In the genomic region with DNA sequence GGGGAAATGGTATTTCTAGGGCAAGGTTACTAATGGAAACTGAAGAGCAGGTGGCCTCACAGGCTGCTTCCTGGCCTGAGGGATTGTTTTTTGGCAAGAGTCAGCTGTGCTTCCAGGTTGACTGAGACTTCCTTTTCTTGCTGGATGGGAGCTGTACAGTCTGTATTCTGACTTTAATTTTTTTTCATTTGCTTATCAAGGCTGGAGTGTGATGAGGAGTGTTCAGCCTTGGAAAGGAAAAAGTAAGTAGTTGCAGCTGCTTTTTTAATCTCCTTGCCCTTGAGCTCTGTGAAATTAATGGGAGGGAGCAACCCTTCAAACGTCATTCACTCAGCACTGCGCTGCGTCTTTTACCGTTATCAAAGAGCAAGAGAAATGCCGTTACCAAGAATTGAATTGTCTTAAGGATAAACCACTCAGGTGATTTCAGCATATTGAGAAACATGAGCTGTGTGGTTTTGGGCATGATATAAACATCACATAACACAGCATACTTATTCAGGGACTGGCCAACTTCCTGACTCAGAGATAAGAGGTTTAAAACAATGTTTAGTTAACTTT, we compare ENCODE assay signal across 14 cellular contexts. TPM values are rescaled to one million over a fixed set of nuclear protein-coding genes. Genes with fewer than 3 reads are reported as not detected.
DNase-seq lines count a peak whose midpoint lies in the region; ATAC-seq and TF ChIP-seq lines count a peak whose summit lies in the region.
"Had no signal": no experiment of that assay in that cellular context is flagged by ENCODE, and none has a peak within 500 bp of the region (broad histone marks: within the 10 kb centered on the region; RNA-seq: fewer than 3 reads in every experiment).

No MANE protein-coding gene starts in this region.

- DNase-seq in NCI-H2107 treated with DMSO at 0.1 percent for 48 hours (lab: John Stamatoyannopoulos, UW; ENCODE audit: unreplicated experiment) (peak; percentile 41), NCI-H2107 (lab: John Stamatoyannopoulos, UW) (no peak), PC-3 (peak; percentile 27), dedifferentiated amniotic fluid mesenchymal stem cell (ENCODE audit: extremely low spot score) (peak; percentile 46), ovary (peak in 3 of 5 donors; percentile 41 to 58 (median 49)), A673 (ENCODE audit: low spot score) (no peak), OCI-LY7 (ENCODE audit: low spot score) (no peak), GM10266 (ENCODE audit: extremely low spot score) (no peak)
- DNase-seq: kidney glomerular epithelial cell, NCI-H1417, Peyer's patch had no signal

- no peak for TF ChIP-seq POLR2A in ovary (IDR thresholded peaks at IDR 0.05)

- H3K36me3 ChIP-seq in PC-3 (ENCODE audit: low read depth, low read length) (no peaks in the 10 kb centered on the region), ovary (no peaks in the 10 kb centered on the region), A673 (ENCODE audit: insufficient read depth, low read length, poor library complexity, severe bottlenecking) (peaks cover 4% of the 10 kb centered on the region), OCI-LY7 (ENCODE audit: insufficient read depth, low read length) (peaks cover 59% of the 10 kb centered on the region)

- H3K27ac ChIP-seq in PC-3 (ENCODE audit: low read length) (no peak overlapping the region), ovary (peak overlapping the region in 1 of 2 donors; percentile 77), A673 (ENCODE audit: low read depth, low read length, poor library complexity, severe bottlenecking) (no peak overlapping the region), OCI-LY7 (ENCODE audit: low read depth, low read length, poor library complexity, severe bottlenecking) (no peak overlapping the region)
- H3K27ac ChIP-seq: Peyer's patch had no signal

- no peaks in the 10 kb centered on the region for H4K20me1 ChIP-seq in PC-3 (ENCODE audit: low read length)
- no peaks in the 10 kb centered on the region for H4K20me1 ChIP-seq in OCI-LY7 (ENCODE audit: insufficient read depth, low read length)

- no peaks in the 10 kb centered on the region for H3K79me2 ChIP-seq in PC-3 (ENCODE audit: low read length)
- no peaks in the 10 kb centered on the region for H3K79me2 ChIP-seq in OCI-LY7 (ENCODE audit: insufficient read depth, low read depth, low read length)

- BruUV-seq in PC-3 (replicated peaks; lab: Mats Ljungman, UMichigan) (no TSS peak), A673 (replicated peaks; lab: Mats Ljungman, UMichigan) (no TSS peak), OCI-LY7 (replicated peaks; lab: Mats Ljungman, UMichigan) (no TSS peak)

- TF ChIP-seq EP300 in ovary (IDR thresholded peaks at IDR 0.05) = no peak

- no peak; the same call in 1 of the 2 replicates for ATAC-seq in PC-3
- ATAC-seq: esophagus mucosa, WTC11 had no signal

- intact Hi-C loops in PC-3 (cut with micrococcal nuclease) (no loop called here), ovary (cut with DNase I) (no loop called here), A673 (cut with micrococcal nuclease; ENCODE audit: unreplicated experiment) (no loop called here), OCI-LY7 (cut with micrococcal nuclease; ENCODE audit: unreplicated experiment) (no loop called here)

- TF ChIP-seq CTCF in PC-3 (conservative IDR thresholded peaks at IDR 0.05; ENCODE audit: low read depth, low read length) (no peak), ovary (IDR thresholded peaks at IDR 0.05) (no peak), A673 (conservative IDR thresholded peaks at IDR 0.05; ENCODE audit: low read depth, low read length) (no peak), OCI-LY7 (conservative IDR thresholded peaks at IDR 0.05; ENCODE audit: low read length) (no peak), GM10266 (IDR thresholded peaks at IDR 0.05; ENCODE audit: control insufficient read depth, insufficient read depth, low read depth, missing control alignments) (no peak)

- no peak overlapping the region for H2AFZ ChIP-seq in PC-3 (ENCODE audit: low read length)
- H2AFZ ChIP-seq in OCI-LY7 (ENCODE audit: low read length) = no peak overlapping the region

- CTCF ChIA-PET in PC-3 (lab: Charles Lee) (interaction anchor here (0.9 kb wide), 1 partner anchor 20 kb away, joined by 3 read pairs; no protein-coding TSS in a partner anchor), A673 (lab: Charles Lee) (no interaction called here), OCI-LY7 (lab: Charles Lee; ENCODE audit: unreplicated experiment) (no interaction called here)

- H3K9me3 ChIP-seq in PC-3 (ENCODE audit: low read length) (no peaks in the 10 kb centered on the region), ovary (no peaks in the 10 kb centered on the region), A673 (ENCODE audit: low read depth, low read length, poor library complexity, severe bottlenecking) (no peaks in the 10 kb centered on the region), OCI-LY7 (ENCODE audit: low read length) (no peaks in the 10 kb centered on the region)
- H3K9me3 ChIP-seq: Peyer's patch had no signal

- POLR2A ChIA-PET in PC-3 (lab: Charles Lee; ENCODE audit: unreplicated experiment) = no interaction called here
- POLR2A ChIA-PET in A673 (lab: Charles Lee; ENCODE audit: low non-redundant PET) = no interaction called here
- POLR2A ChIA-PET in OCI-LY7 (lab: Charles Lee) = interaction anchor here (0.6 kb wide), 1 partner anchor 37 kb away, joined by 4 read pairs; no protein-coding TSS in a partner anchor

- H3K4me1 ChIP-seq in PC-3 (ENCODE audit: insufficient read depth, low read length) = peaks cover 30% of the 10 kb centered on the region
- peaks cover 6% of the 10 kb centered on the region for H3K4me1 ChIP-seq in ovary (ENCODE audit: insufficient read depth)
- no peaks in the 10 kb centered on the region for H3K4me1 ChIP-seq in A673 (ENCODE audit: insufficient read depth, low read length, poor library complexity, severe bottlenecking)
- H3K4me1 ChIP-seq in OCI-LY7 (ENCODE audit: insufficient read depth, low read length, poor library complexity, severe bottlenecking) = no peaks in the 10 kb centered on the region
- H3K4me1 ChIP-seq: Peyer's patch had no signal

- H3K4me3 ChIP-seq in PC-3 (ENCODE audit: low read length) = no peak overlapping the region
- H3K4me3 ChIP-seq in ovary = no peak overlapping the region
- no peak overlapping the region for H3K4me3 ChIP-seq in A673 (ENCODE audit: low read depth, low read length, poor library complexity, severe bottlenecking)
- no peak overlapping the region for H3K4me3 ChIP-seq in OCI-LY7 (ENCODE audit: low read depth, low read length, poor library complexity, severe bottlenecking)
- H3K4me3 ChIP-seq: Peyer's patch had no signal

- H3K27me3 ChIP-seq in PC-3 (ENCODE audit: low read length) = no peaks in the 10 kb centered on the region
- no peaks in the 10 kb centered on the region for H3K27me3 ChIP-seq in ovary
- H3K27me3 ChIP-seq in A673 (replicated peaks; ENCODE audit: insufficient read depth, low read depth, low read length, poor library complexity) = no peaks in the 10 kb centered on the region
- H3K27me3 ChIP-seq: Peyer's patch had no signal

- H3F3A ChIP-seq in PC-3 (ENCODE audit: low read length, unreplicated experiment) = no peaks in the 10 kb centered on the region

- H3K9me2 ChIP-seq in PC-3 (replicated peaks; ENCODE audit: low read length) (no peaks in the 10 kb centered on the region), OCI-LY7 (ENCODE audit: insufficient read depth, low read length) (no peaks in the 10 kb centered on the region)

- 3 to 18% (median 7%) methylated on average over 5 of the region's 5 CpGs for WGBS in ovary, 3 donors

- H3K4me2 ChIP-seq in PC-3 (ENCODE audit: low read length) (no peak overlapping the region), OCI-LY7 (ENCODE audit: low read length) (no peak overlapping the region)

- H3K9ac ChIP-seq in PC-3 (ENCODE audit: low read length) = no peak overlapping the region

RNA-seq across cellular contexts. Expression of a gene that starts 47.6 kb away (rescaled TPM):
- total RNA-seq in PC-3 (2014; rRNA removed) = not detected in 2 replicates
- total RNA-seq in ovary = 1 to 10 TPM; 1.1 to 3.8 (median 2.2) TPM
- polyA plus RNA-seq in ovary = 1 to 10 TPM; 2.0 to 3.2 TPM
- not detected in 2 replicates for total RNA-seq in A673 (2021)
- total RNA-seq in OCI-LY7 (2014; rRNA removed; shearing (Covaris generic)) = not detected in 2 replicates
- 1.4 and 2.2 TPM in 2 replicates for total RNA-seq in OCI-LY7 (2022)
- total RNA-seq: pulmonary artery endothelial cell had no signal

Comparison
In these comparisons a context has a peak if more than half of its experiments do, and no peak if none do; other contexts are left out.
1. DNase-seq: peak in NCI-H2107 treated with DMSO at 0.1 percent for 48 hours (single experiment), PC-3 (single experiment), dedifferentiated amniotic fluid mesenchymal stem cell (single experiment) and ovary (3 of 5); none in NCI-H2107 (single experiment), A673 (single experiment), OCI-LY7 (single experiment) and GM10266 (single experiment).